1 cellular context compared by ENCODE assay signal in the genomic region with DNA sequence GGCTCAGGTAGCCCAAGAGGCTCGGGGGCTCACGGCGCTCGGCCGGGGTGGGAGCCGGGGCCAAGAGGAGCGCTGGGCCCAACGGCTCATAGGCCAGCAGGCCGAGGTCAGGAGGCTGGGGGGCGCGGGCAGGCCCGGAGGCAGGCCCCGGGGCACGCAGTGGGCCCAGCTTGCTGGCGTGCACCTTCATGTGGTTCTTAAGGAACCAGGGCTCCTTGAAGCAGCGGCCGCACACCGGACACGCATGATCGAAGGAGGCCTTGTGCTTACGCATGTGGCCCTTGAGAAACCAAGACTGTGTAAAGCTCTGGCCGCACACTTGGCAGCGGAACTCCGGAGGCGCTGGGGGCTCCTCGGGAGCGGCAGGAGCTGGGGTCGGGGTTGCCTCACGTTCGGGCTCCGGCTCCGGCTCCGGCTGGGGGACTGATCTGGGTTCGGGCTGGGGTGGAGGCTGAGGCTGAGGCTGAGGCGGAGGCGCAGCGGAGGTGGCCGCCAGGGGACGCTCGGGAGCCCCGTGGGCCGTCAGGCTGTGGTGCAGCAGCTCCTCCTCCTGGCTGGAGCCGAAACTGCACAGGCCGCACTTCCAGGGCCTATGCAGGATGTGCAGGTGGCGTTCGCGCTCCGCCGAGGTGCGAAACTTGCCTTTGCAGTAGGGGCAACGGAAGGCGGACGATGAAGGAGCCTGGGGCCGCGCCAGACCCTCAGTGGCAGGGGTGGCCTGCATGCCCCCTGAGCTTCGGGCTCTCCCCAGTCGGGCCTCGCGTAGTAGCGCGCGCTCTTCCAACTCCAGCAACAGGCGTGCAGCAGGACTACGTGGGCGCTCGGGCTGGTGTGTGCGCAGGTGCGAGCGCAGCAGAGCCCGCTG.
TF ChIP-seq lines count a peak whose summit lies in the region.

No MANE protein-coding gene starts in this region.

TF ChIP-seq in HepG2, 621 proteins besides CTCF, POLR2A, EP300 and RAD21 (continued from another document and continues in another):
- TF ChIP-seq, protein P1, sequence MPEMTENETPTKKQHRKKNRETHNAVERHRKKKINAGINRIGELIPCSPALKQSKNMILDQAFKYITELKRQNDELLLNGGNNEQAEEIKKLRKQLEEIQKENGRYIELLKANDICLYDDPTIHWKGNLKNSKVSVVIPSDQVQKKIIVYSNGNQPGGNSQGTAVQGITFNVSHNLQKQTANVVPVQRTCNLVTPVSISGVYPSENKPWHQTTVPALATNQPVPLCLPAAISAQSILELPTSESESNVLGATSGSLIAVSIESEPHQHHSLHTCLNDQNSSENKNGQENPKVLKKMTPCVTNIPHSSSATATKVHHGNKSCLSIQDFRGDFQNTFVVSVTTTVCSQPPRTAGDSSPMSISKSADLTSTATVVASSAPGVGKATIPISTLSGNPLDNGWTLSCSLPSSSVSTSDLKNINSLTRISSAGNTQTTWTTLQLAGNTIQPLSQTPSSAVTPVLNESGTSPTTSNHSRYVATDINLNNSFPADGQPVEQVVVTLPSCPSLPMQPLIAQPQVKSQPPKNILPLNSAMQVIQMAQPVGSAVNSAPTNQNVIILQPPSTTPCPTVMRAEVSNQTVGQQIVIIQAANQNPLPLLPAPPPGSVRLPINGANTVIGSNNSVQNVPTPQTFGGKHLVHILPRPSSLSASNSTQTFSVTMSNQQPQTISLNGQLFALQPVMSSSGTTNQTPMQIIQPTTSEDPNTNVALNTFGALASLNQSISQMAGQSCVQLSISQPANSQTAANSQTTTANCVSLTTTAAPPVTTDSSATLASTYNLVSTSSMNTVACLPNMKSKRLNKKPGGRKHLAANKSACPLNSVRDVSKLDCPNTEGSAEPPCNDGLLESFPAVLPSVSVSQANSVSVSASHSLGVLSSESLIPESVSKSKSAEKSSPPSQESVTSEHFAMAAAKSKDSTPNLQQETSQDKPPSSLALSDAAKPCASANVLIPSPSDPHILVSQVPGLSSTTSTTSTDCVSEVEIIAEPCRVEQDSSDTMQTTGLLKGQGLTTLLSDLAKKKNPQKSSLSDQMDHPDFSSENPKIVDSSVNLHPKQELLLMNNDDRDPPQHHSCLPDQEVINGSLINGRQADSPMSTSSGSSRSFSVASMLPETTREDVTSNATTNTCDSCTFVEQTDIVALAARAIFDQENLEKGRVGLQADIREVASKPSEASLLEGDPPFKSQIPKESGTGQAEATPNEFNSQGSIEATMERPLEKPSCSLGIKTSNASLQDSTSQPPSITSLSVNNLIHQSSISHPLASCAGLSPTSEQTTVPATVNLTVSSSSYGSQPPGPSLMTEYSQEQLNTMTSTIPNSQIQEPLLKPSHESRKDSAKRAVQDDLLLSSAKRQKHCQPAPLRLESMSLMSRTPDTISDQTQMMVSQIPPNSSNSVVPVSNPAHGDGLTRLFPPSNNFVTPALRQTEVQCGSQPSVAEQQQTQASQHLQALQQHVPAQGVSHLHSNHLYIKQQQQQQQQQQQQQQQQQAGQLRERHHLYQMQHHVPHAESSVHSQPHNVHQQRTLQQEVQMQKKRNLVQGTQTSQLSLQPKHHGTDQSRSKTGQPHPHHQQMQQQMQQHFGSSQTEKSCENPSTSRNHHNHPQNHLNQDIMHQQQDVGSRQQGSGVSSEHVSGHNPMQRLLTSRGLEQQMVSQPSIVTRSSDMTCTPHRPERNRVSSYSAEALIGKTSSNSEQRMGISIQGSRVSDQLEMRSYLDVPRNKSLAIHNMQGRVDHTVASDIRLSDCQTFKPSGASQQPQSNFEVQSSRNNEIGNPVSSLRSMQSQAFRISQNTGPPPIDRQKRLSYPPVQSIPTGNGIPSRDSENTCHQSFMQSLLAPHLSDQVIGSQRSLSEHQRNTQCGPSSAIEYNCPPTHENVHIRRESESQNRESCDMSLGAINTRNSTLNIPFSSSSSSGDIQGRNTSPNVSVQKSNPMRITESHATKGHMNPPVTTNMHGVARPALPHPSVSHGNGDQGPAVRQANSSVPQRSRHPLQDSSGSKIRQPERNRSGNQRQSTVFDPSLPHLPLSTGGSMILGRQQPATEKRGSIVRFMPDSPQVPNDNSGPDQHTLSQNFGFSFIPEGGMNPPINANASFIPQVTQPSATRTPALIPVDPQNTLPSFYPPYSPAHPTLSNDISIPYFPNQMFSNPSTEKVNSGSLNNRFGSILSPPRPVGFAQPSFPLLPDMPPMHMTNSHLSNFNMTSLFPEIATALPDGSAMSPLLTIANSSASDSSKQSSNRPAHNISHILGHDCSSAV (CRISPR knock-in tag; IDR thresholded peaks at IDR 0.05; ENCODE audit: borderline replicate concordance) = 0 out of 2 replicates have a peak, but pooled peaks have one; percentile 84
- TF ChIP-seq, protein P2, sequence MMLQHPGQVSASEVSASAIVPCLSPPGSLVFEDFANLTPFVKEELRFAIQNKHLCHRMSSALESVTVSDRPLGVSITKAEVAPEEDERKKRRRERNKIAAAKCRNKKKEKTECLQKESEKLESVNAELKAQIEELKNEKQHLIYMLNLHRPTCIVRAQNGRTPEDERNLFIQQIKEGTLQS (CRISPR knock-in tag; IDR thresholded peaks at IDR 0.05) = peak; percentile 69
- TF ChIP-seq NFIB (CRISPR knock-in tag; IDR thresholded peaks at IDR 0.05; ENCODE audit: borderline replicate concordance) = no peak
- no peak for TF ChIP-seq LCORL (IDR thresholded peaks at IDR 0.05)
- TF ChIP-seq LCORL (CRISPR knock-in tag; IDR thresholded peaks at IDR 0.05) = peak; percentile 96
- TF ChIP-seq, protein P3, sequence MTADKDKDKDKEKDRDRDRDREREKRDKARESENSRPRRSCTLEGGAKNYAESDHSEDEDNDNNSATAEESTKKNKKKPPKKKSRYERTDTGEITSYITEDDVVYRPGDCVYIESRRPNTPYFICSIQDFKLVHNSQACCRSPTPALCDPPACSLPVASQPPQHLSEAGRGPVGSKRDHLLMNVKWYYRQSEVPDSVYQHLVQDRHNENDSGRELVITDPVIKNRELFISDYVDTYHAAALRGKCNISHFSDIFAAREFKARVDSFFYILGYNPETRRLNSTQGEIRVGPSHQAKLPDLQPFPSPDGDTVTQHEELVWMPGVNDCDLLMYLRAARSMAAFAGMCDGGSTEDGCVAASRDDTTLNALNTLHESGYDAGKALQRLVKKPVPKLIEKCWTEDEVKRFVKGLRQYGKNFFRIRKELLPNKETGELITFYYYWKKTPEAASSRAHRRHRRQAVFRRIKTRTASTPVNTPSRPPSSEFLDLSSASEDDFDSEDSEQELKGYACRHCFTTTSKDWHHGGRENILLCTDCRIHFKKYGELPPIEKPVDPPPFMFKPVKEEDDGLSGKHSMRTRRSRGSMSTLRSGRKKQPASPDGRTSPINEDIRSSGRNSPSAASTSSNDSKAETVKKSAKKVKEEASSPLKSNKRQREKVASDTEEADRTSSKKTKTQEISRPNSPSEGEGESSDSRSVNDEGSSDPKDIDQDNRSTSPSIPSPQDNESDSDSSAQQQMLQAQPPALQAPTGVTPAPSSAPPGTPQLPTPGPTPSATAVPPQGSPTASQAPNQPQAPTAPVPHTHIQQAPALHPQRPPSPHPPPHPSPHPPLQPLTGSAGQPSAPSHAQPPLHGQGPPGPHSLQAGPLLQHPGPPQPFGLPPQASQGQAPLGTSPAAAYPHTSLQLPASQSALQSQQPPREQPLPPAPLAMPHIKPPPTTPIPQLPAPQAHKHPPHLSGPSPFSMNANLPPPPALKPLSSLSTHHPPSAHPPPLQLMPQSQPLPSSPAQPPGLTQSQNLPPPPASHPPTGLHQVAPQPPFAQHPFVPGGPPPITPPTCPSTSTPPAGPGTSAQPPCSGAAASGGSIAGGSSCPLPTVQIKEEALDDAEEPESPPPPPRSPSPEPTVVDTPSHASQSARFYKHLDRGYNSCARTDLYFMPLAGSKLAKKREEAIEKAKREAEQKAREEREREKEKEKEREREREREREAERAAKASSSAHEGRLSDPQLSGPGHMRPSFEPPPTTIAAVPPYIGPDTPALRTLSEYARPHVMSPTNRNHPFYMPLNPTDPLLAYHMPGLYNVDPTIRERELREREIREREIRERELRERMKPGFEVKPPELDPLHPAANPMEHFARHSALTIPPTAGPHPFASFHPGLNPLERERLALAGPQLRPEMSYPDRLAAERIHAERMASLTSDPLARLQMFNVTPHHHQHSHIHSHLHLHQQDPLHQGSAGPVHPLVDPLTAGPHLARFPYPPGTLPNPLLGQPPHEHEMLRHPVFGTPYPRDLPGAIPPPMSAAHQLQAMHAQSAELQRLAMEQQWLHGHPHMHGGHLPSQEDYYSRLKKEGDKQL (CRISPR knock-in tag; IDR thresholded peaks at IDR 0.05; ENCODE audit: low read depth) = 0 out of 2 replicates have a peak, but pooled peaks have one; percentile 37
- TF ChIP-seq GPN1 (CRISPR knock-in tag; IDR thresholded peaks at IDR 0.05; ENCODE audit: borderline replicate concordance) = no peak; the same call in 1 of the 2 replicates
- TF ChIP-seq, protein P4, sequence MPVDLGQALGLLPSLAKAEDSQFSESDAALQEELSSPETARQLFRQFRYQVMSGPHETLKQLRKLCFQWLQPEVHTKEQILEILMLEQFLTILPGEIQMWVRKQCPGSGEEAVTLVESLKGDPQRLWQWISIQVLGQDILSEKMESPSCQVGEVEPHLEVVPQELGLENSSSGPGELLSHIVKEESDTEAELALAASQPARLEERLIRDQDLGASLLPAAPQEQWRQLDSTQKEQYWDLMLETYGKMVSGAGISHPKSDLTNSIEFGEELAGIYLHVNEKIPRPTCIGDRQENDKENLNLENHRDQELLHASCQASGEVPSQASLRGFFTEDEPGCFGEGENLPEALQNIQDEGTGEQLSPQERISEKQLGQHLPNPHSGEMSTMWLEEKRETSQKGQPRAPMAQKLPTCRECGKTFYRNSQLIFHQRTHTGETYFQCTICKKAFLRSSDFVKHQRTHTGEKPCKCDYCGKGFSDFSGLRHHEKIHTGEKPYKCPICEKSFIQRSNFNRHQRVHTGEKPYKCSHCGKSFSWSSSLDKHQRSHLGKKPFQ (CRISPR knock-in tag; IDR thresholded peaks at IDR 0.05; ENCODE audit: insufficient replicate concordance) = no peak
- peak; percentile 64 for TF ChIP-seq BHLHE40 (IDR thresholded peaks at IDR 0.05; ENCODE audit: low read length)
- TF ChIP-seq TEAD2 (CRISPR knock-in tag; IDR thresholded peaks at IDR 0.05) = no peak
- TF ChIP-seq ZNF367 (CRISPR knock-in tag; IDR thresholded peaks at IDR 0.05; ENCODE audit: borderline replicate concordance) = no peak
- TF ChIP-seq GATA4 (IDR thresholded peaks at IDR 0.05; ENCODE audit: borderline replicate concordance, low read depth) = 0 out of 2 replicates have a peak, but pooled peaks have one; percentile 8
- peak; percentile 72; the same call in 1 of the 2 replicates for TF ChIP-seq ZNF160 (CRISPR knock-in tag; IDR thresholded peaks at IDR 0.05)
- TF ChIP-seq, protein P5, sequence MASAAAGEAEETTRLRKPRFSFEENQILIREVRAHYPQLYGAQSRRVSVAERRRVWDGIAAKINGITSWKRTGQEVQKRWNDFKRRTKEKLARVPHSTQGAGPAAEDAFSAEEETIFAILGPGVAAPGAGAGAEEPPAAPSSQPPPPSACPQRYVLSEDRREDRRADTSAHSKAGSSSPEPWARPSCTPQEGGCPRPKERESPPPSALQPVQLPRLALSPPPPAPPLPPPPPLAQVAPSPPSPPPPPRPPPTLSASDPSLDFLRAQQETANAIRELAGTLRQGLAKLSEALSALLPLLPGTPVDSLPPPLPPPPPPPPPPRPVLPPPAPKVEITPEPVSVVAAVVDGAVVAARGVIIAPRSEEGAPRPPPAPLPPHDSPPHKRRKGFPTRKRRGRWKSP (CRISPR knock-in tag; IDR thresholded peaks at IDR 0.05) = peak; percentile 43; the same call in 1 of the 2 replicates
- TF ChIP-seq ZNF230 (CRISPR knock-in tag; IDR thresholded peaks at IDR 0.05) = peak; percentile 97
- TF ChIP-seq ZNF777 (CRISPR knock-in tag; IDR thresholded peaks at IDR 0.05) = no peak; the same call in 1 of the 2 replicates
- TF ChIP-seq, protein P6, sequence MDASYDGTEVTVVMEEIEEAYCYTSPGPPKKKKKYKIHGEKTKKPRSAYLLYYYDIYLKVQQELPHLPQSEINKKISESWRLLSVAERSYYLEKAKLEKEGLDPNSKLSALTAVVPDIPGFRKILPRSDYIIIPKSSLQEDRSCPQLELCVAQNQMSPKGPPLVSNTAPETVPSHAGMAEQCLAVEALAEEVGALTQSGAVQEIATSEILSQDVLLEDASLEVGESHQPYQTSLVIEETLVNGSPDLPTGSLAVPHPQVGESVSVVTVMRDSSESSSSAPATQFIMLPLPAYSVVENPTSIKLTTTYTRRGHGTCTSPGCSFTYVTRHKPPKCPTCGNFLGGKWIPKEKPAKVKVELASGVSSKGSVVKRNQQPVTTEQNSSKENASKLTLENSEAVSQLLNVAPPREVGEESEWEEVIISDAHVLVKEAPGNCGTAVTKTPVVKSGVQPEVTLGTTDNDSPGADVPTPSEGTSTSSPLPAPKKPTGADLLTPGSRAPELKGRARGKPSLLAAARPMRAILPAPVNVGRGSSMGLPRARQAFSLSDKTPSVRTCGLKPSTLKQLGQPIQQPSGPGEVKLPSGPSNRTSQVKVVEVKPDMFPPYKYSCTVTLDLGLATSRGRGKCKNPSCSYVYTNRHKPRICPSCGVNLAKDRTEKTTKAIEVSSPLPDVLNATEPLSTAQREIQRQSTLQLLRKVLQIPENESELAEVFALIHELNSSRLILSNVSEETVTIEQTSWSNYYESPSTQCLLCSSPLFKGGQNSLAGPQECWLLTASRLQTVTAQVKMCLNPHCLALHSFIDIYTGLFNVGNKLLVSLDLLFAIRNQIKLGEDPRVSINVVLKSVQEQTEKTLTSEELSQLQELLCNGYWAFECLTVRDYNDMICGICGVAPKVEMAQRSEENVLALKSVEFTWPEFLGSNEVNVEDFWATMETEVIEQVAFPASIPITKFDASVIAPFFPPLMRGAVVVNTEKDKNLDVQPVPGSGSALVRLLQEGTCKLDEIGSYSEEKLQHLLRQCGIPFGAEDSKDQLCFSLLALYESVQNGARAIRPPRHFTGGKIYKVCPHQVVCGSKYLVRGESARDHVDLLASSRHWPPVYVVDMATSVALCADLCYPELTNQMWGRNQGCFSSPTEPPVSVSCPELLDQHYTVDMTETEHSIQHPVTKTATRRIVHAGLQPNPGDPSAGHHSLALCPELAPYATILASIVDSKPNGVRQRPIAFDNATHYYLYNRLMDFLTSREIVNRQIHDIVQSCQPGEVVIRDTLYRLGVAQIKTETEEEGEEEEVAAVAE (CRISPR knock-in tag; IDR thresholded peaks at IDR 0.05; ENCODE audit: borderline replicate concordance) = peak; percentile 77; the same call in 1 of the 2 replicates
- peak; percentile 67; the same call in 1 of the 2 replicates for TF ChIP-seq SNAPC2 (CRISPR knock-in tag; IDR thresholded peaks at IDR 0.05)
- TF ChIP-seq PRPF4 (IDR thresholded peaks at IDR 0.05; ENCODE audit: low read depth, low read length, poor library complexity, severe bottlenecking) = no peak
- TF ChIP-seq, protein P7, sequence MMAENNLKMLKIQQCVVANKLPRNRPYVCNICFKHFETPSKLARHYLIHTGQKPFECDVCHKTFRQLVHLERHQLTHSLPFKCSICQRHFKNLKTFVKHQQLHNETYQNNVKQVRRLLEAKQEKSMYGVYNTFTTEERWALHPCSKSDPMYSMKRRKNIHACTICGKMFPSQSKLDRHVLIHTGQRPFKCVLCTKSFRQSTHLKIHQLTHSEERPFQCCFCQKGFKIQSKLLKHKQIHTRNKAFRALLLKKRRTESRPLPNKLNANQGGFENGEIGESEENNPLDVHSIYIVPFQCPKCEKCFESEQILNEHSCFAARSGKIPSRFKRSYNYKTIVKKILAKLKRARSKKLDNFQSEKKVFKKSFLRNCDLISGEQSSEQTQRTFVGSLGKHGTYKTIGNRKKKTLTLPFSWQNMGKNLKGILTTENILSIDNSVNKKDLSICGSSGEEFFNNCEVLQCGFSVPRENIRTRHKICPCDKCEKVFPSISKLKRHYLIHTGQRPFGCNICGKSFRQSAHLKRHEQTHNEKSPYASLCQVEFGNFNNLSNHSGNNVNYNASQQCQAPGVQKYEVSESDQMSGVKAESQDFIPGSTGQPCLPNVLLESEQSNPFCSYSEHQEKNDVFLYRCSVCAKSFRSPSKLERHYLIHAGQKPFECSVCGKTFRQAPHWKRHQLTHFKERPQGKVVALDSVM (CRISPR knock-in tag; IDR thresholded peaks at IDR 0.05) = peak; percentile 95
- TF ChIP-seq REL (CRISPR knock-in tag; conservative IDR thresholded peaks at IDR 0.05) = peak; percentile 70; the same call in 1 of the 2 replicates
- TF ChIP-seq, protein P8, sequence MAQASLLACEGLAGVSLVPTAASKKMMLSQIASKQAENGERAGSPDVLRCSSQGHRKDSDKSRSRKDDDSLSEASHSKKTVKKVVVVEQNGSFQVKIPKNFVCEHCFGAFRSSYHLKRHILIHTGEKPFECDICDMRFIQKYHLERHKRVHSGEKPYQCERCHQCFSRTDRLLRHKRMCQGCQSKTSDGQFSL (CRISPR knock-in tag; IDR thresholded peaks at IDR 0.05) = peak; percentile 81
- TF ChIP-seq CCDC6 (CRISPR knock-in tag; IDR thresholded peaks at IDR 0.05) = no peak; the same call in 1 of the 2 replicates
